22 cellular contexts compared by ENCODE assay signal in genomic region chr6:74248966-74249365, GRCh38.
"Had no signal": no experiment of that assay in that cellular context is flagged by ENCODE, and none has a peak within 500 bp of the region (broad histone marks: within the 10 kb centered on the region; RNA-seq: fewer than 3 reads in every experiment).

No MANE protein-coding gene starts in this region.

- H3K27ac ChIP-seq: breast epithelium, coronary artery, hepatocyte, neutrophil, ovary, psoas muscle, right atrium auricular region, upper lobe of left lung had no signal

- H3K27me3 Mint-ChIP-seq: activated naive CD8-positive, alpha-beta T cell treated with anti-CD3 and anti-CD28 coated beads for 36 hours had no signal

- H3K4me1 Mint-ChIP-seq: activated naive CD8-positive, alpha-beta T cell treated with anti-CD3 and anti-CD28 coated beads for 36 hours; immature natural killer cell had no signal

- H3K79me2 ChIP-seq: hepatocyte had no signal

- H3K9me3 Mint-ChIP-seq: activated T-cell treated with anti-CD3 and anti-CD28 coated beads, Interleukin-2, amount 50 U/mL, for 4 hours had no signal

- H3K27ac Mint-ChIP-seq: activated naive CD8-positive, alpha-beta T cell treated with anti-CD3 and anti-CD28 coated beads for 36 hours; activated T-helper 2 cell treated with anti-CD3 and anti-CD28 coated beads, Interferon-gamma antibody, Interleukin-2, Interleukin-4, amounts not matched to agents 10 μg/mL and 5 μg/mL and 100 μg/mL, durations not matched to agents 14 hours and 24 hours and 36 hours; immature natural killer cell; nephron had no signal

- H3K36me3 ChIP-seq: breast epithelium, neutrophil, ovary, right atrium auricular region, upper lobe of left lung had no signal

- H3K4me2 ChIP-seq: hepatocyte had no signal

- H3K36me3 Mint-ChIP-seq: activated naive CD8-positive, alpha-beta T cell treated with anti-CD3 and anti-CD28 coated beads for 36 hours; immature natural killer cell had no signal

- ATAC-seq: activated T-cell treated with anti-CD3 and anti-CD28 coated beads, Interleukin-2, amount 50 U/mL, for 4 hours; left ventricle myocardium superior; psoas muscle; stimulated activated naive CD8-positive, alpha-beta T cell treated with anti-CD3 and anti-CD28 coated beads, Interleukin-15, Interleukin-2, amounts not matched to agents 100 U/mL and 50 U/mL, for 24 hours had no signal

- H3K4me1 ChIP-seq: breast epithelium, psoas muscle, right atrium auricular region, upper lobe of left lung had no signal

- H3K9me3 ChIP-seq: breast epithelium, neutrophil, ovary, psoas muscle, upper lobe of left lung had no signal

- H3K4me3 Mint-ChIP-seq: activated naive CD8-positive, alpha-beta T cell treated with anti-CD3 and anti-CD28 coated beads for 36 hours; activated T-cell treated with anti-CD3 and anti-CD28 coated beads, Interleukin-2, amount 50 U/mL, for 4 hours; immature natural killer cell; nephron had no signal

- DNase-seq: activated CD4-positive, alpha-beta T cell treated with anti-CD3 and anti-CD28 coated beads, Interleukin-2, amount 50 U/mL, for 48 hours; activated CD8-positive, alpha-beta memory T cell treated with anti-CD3 and anti-CD28 coated beads, Interleukin-2, amount 50 U/mL, for 48 hours; activated naive CD4-positive, alpha-beta T cell; activated naive CD8-positive, alpha-beta T cell treated with anti-CD3 and anti-CD28 coated beads for 36 hours; activated T-cell treated with anti-CD3 and anti-CD28 coated beads, Interleukin-2, amount 50 U/mL, for 4 hours; amniotic stem cell; foreskin melanocyte; glutamatergic neuron; immature natural killer cell; left ventricle myocardium superior; ovary; psoas muscle; stimulated activated CD4-positive, alpha-beta T cell treated with anti-CD3 and anti-CD28 coated beads, Interleukin-4, amount 100 ng/mL, for 4 hours; stimulated activated naive CD8-positive, alpha-beta T cell treated with anti-CD3 and anti-CD28 coated beads, Interleukin-15, Interleukin-2, amounts not matched to agents 100 U/mL and 50 U/mL, for 24 hours; upper lobe of left lung had no signal

- H3K27me3 ChIP-seq: breast epithelium, hepatocyte, neutrophil, ovary, right atrium auricular region, upper lobe of left lung had no signal

- H3K4me3 ChIP-seq: breast epithelium, coronary artery, hepatocyte, ovary, psoas muscle, right atrium auricular region, upper lobe of left lung had no signal

- H2AFZ ChIP-seq: hepatocyte had no signal
